ENCODE assay signal across 2 cellular contexts in the genomic region with DNA sequence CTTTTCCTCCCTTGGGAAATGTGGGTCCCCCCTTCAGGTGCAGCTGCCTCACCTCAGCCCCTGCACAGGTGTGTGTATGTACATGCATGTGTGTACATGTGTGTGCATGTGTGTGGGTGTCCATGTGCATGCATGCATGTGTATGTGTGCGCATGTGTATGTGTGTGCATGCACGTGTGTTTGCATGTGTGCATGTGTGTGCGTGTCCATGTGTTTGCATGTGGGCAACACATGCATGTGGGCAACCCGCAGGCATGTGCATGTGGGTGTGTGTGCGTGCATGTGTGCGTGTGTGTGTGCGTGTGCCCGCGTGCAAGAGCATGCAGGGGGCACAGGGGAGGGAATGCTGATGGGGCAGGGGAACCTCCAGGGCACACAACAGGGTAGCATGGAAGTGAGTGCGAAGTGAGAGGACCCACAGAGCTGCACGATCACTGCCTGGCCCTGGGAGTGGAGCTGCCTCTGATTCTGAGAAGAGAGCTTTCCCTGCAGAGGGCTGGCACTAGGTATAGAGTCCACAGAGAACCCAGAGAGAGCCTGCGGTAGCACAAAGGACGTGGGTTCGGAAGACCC.
A peak's percentile ranks its signal among the peaks of the same experiment; 100 is the strongest.
TF ChIP-seq lines count a peak whose summit lies in the region.

No MANE protein-coding gene starts in this region.

TF ChIP-seq in HEK293, 187 proteins besides CTCF, POLR2A, EP300 and RAD21:
- TF ChIP-seq, protein P1, sequence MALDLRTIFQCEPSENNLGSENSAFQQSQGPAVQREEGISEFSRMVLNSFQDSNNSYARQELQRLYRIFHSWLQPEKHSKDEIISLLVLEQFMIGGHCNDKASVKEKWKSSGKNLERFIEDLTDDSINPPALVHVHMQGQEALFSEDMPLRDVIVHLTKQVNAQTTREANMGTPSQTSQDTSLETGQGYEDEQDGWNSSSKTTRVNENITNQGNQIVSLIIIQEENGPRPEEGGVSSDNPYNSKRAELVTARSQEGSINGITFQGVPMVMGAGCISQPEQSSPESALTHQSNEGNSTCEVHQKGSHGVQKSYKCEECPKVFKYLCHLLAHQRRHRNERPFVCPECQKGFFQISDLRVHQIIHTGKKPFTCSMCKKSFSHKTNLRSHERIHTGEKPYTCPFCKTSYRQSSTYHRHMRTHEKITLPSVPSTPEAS (tag by site-specific recombination; IDR thresholded peaks at IDR 0.05): peak; percentile 57
- TF ChIP-seq, protein P2, sequence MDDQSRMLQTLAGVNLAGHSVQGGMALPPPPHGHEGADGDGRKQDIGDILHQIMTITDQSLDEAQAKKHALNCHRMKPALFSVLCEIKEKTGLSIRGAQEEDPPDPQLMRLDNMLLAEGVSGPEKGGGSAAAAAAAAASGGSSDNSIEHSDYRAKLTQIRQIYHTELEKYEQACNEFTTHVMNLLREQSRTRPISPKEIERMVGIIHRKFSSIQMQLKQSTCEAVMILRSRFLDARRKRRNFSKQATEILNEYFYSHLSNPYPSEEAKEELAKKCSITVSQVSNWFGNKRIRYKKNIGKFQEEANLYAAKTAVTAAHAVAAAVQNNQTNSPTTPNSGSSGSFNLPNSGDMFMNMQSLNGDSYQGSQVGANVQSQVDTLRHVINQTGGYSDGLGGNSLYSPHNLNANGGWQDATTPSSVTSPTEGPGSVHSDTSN (CRISPR knock-in tag; IDR thresholded peaks at IDR 0.05): no peak

TF ChIP-seq in H1, 55 proteins besides CTCF, POLR2A, EP300 and RAD21:
- TF ChIP-seq SAP30 (IDR thresholded peaks at IDR 0.05; ENCODE audit: insufficient read depth, insufficient replicate concordance, low read length) (no peak), CREB1 (IDR thresholded peaks at IDR 0.05) (no peak), KDM4A (IDR thresholded peaks at IDR 0.05; ENCODE audit: low read depth, low read length, severe bottlenecking) (no peak), SRF (IDR thresholded peaks at IDR 0.05; ENCODE audit: low read depth, low read length) (no peak)
